ENCODE assay signal across 30 cellular contexts in genomic region chr14:91839754-91840153, GRCh38. TPM values are rescaled to one million over a fixed set of nuclear protein-coding genes. Genes with fewer than 3 reads are reported as not detected.
A peak's percentile ranks its signal among the peaks of the same experiment; 100 is the strongest.
DNase-seq lines count a peak whose midpoint lies in the region; TF ChIP-seq lines count a peak whose summit lies in the region.
"Had no signal": no experiment of that assay in that cellular context is flagged by ENCODE, and none has a peak within 500 bp of the region (broad histone marks: within the 10 kb centered on the region; RNA-seq: fewer than 3 reads in every experiment).

No MANE protein-coding gene starts in this region.

- peak overlapping the region in 3 of 4 donors; percentile 11 to 52 (median 25) for H3K4me3 Mint-ChIP-seq in IgD-negative memory B cell
- H3K4me3 Mint-ChIP-seq: activated naive CD8-positive, alpha-beta T cell treated with anti-CD3 and anti-CD28 coated beads, Interleukin-2, amount 50 U/mL, for 24 hours; central memory CD8-positive, alpha-beta T cell; endodermal cell; neural progenitor cell; stimulated activated naive CD8-positive, alpha-beta T cell treated with anti-CD3 and anti-CD28 coated beads, Interleukin-15, Interleukin-2, amounts not matched to agents 100 ng/mL and 50 ng/mL, for 24 hours had no signal

- intact Hi-C loops in ascending aorta (cut with DNase I): loop anchor here (2.0 to 5.0 kb wide), 2 partner anchors 33 to 268 kb away; partner anchors contain the start of gene ATXN3

- H4K20me1 ChIP-seq in osteoblast (ENCODE audit: insufficient read depth, low read length): no peaks in the 10 kb centered on the region

- peak overlapping the region; percentile 91 to 93 for H3K27ac ChIP-seq in ascending aorta
- H3K27ac ChIP-seq in osteoblast (ENCODE audit: low read depth, low read length): no peak overlapping the region
- H3K27ac ChIP-seq: 22Rv1, KMS-11, neural progenitor cell, SJCRH30, testis, WERI-Rb-1 had no signal

- H3K36me3 ChIP-seq in ascending aorta: no peaks in the 10 kb centered on the region
- no peaks in the 10 kb centered on the region for H3K36me3 ChIP-seq in osteoblast (ENCODE audit: insufficient read depth, low read length)
- H3K36me3 ChIP-seq: neural progenitor cell, SJCRH30, WERI-Rb-1 had no signal

- H3K27me3 Mint-ChIP-seq in IgD-negative memory B cell: peaks cover 8% of the 10 kb centered on the region
- H3K27me3 Mint-ChIP-seq: activated naive CD8-positive, alpha-beta T cell treated with anti-CD3 and anti-CD28 coated beads, Interleukin-2, amount 50 U/mL, for 24 hours; central memory CD8-positive, alpha-beta T cell; stimulated activated naive CD8-positive, alpha-beta T cell treated with anti-CD3 and anti-CD28 coated beads, Interleukin-15, Interleukin-2, amounts not matched to agents 100 ng/mL and 50 ng/mL, for 24 hours had no signal

- peaks cover 2% of the 10 kb centered on the region for H3K36me3 Mint-ChIP-seq in IgD-negative memory B cell
- H3K36me3 Mint-ChIP-seq: neural progenitor cell had no signal

- H3K4me1 Mint-ChIP-seq in IgD-negative memory B cell: peaks cover 36 to 49% (median 49%) of the 10 kb centered on the region in 3 donors
- H3K4me1 Mint-ChIP-seq: neural progenitor cell had no signal

- no peaks in the 10 kb centered on the region for H3K27me3 ChIP-seq in ascending aorta
- H3K27me3 ChIP-seq in osteoblast (ENCODE audit: insufficient read depth, low read length): peaks cover 30% of the 10 kb centered on the region
- H3K27me3 ChIP-seq: testis had no signal

- H3K27ac Mint-ChIP-seq in IgD-negative memory B cell: peak overlapping the region in 1 of 3 donors; percentile 51
- H3K27ac Mint-ChIP-seq: activated naive CD8-positive, alpha-beta T cell treated with anti-CD3 and anti-CD28 coated beads, Interleukin-2, amount 50 U/mL, for 24 hours; endodermal cell; neural progenitor cell; stimulated activated naive CD8-positive, alpha-beta T cell treated with anti-CD3 and anti-CD28 coated beads, Interleukin-15, Interleukin-2, amounts not matched to agents 100 ng/mL and 50 ng/mL, for 24 hours had no signal

- H3K4me2 ChIP-seq in osteoblast (ENCODE audit: insufficient read depth, low read length): no peak overlapping the region
- H3K4me2 ChIP-seq: KMS-11, neural progenitor cell had no signal

- H3K4me3 ChIP-seq in ascending aorta (peak overlapping the region; percentile 1 to 80), osteoblast (ENCODE audit: insufficient read depth, low read length) (no peak overlapping the region)
- H3K4me3 ChIP-seq: neural progenitor cell, SJCRH30, testis had no signal

- DNase-seq in DMS53 (lab: John Stamatoyannopoulos, UW) (peak; percentile 6), DMS53 treated with DMSO at 0.1 percent for 48 hours (lab: John Stamatoyannopoulos, UW; ENCODE audit: unreplicated experiment) (no peak), ascending aorta (ENCODE audit: low spot score in 2 of 2) (no peak), osteoblast (ENCODE audit: insufficient read length, low spot score, missing footprints) (peak; percentile 49), NOMO-1 (lab: John Stamatoyannopoulos, UW; ENCODE audit: unreplicated experiment in 2 of 2) (no peak), KBM-7 (no peak)
- no peak for DNase-seq in NK-92 treated with Interleukin-12 subunit alpha and Interleukin-12 subunit beta, amount 100 ng/mL, for 24 hours (lab: John Stamatoyannopoulos, UW)
- DNase-seq: activated CD4-positive, alpha-beta T cell treated with anti-CD3 and anti-CD28 coated beads for 48 hours; activated gamma-delta T cell treated with Interleukin-2 at 50 U/mL for 16 hours; activated naive CD8-positive, alpha-beta T cell treated with anti-CD3 and anti-CD28 coated beads, Interleukin-2, amount 50 U/mL, for 24 hours; activated T-cell treated with anti-CD3 and anti-CD28 coated beads, Interleukin-2, amount 50 U/mL, for 48 hours; C1 segment of cervical spinal cord; dermis blood vessel endothelial cell; DMS79 treated with DMSO at 0.1 percent for 48 hours; endodermal cell; left ventricle myocardium superior; MV-4-11; NCI-H146; NCI-H748 treated with DMSO at 0.1 percent for 48 hours; SJCRH30; small intestine; testis; WERI-Rb-1 had no signal

- no peaks in the 10 kb centered on the region for H3K79me2 ChIP-seq in osteoblast (ENCODE audit: insufficient read depth, low read length)

- TF ChIP-seq CTCF in ascending aorta (IDR thresholded peaks at IDR 0.05): no peak
- TF ChIP-seq CTCF in osteoblast (IDR thresholded peaks at IDR 0.05; ENCODE audit: extremely low read depth, low read depth, low read length): no peak

- peaks cover 0 to 7% of the 10 kb centered on the region in 2 donors for H3K4me1 ChIP-seq in ascending aorta
- no peaks in the 10 kb centered on the region for H3K4me1 ChIP-seq in osteoblast (ENCODE audit: insufficient read depth, low read length)
- H3K4me1 ChIP-seq: neural progenitor cell, SJCRH30 had no signal

- H3K9me3 ChIP-seq in ascending aorta (no peaks in the 10 kb centered on the region), osteoblast (ENCODE audit: low read depth, low read length) (no peaks in the 10 kb centered on the region)
- H3K9me3 ChIP-seq: SJCRH30, testis had no signal

- H2AFZ ChIP-seq in osteoblast (ENCODE audit: low read length): no peak overlapping the region
- H2AFZ ChIP-seq: neural progenitor cell had no signal

- peaks cover 0 to 4% (median 2%) of the 10 kb centered on the region in 3 donors for H3K9me3 Mint-ChIP-seq in IgD-negative memory B cell
- H3K9me3 Mint-ChIP-seq: central memory CD8-positive, alpha-beta T cell; endodermal cell; neural progenitor cell; stimulated activated naive CD8-positive, alpha-beta T cell treated with anti-CD3 and anti-CD28 coated beads, Interleukin-15, Interleukin-2, amounts not matched to agents 100 ng/mL and 50 ng/mL, for 24 hours had no signal

- in situ Hi-C loops in KBM-7 (cut with MboI; ENCODE audit: low pct_unique_long_range_greater_than_20kb, low sequenced_read_pairs): no loop called here

RNA-seq across cellular contexts. Expression of gene TC2N, which starts 27.6 kb away (rescaled TPM):
- 8.9 TPM for polyA plus RNA-seq in IgD-negative memory B cell
- 37.8 TPM for total RNA-seq in ascending aorta
- under 0.01 and 0.29 TPM in 2 replicates for total RNA-seq in osteoblast
- total RNA-seq: RPMI7951 had no signal

Comparison
In these comparisons a context has a peak if more than half of its experiments do, and no peak if none do; other contexts are left out.
1. DNase-seq: peak in DMS53 (single experiment) and osteoblast (single experiment); none in DMS53 treated with DMSO at 0.1 percent for 48 hours (single experiment), ascending aorta (0 of 2), NOMO-1 (0 of 2), NK-92 treated with Interleukin-12 subunit alpha and Interleukin-12 subunit beta, amount 100 ng/mL, for 24 hours (single experiment) and KBM-7 (single experiment).
2. RNA of gene TC2N, which starts 27.6 kb away (total RNA-seq): 37.8 TPM in ascending aorta (single experiment); under 0.01 to 0.29 TPM in osteoblast; every median in the first group is over 10 times any median in the second.